In the genomic region with DNA sequence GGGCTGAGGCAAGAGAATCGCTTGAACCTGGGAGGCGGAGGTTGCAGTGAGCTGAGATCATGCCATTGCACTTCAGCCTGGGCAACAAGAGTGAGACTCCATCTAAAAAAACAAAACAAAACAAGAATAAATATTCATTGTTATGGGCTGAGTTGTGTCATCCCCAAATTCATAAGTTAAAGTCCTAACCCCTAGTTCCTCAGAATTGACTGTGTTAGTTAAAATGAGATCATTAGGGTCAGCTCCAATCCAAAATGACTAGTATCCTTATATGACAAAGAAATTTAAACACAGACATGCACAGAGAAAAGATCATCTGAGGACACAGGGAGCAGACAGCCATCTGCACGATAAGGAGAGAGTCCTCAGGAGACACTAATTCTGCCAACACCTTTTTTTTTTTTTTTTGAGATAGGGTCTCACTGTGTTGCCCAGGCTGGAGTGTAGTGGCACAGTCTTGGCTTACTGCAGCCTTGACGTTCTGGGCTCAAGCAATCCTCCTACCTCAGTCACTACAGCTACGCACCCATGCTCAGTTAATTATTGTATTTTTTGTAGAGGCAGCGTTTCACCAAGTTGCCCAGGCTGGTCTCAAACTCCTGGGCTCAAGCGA, we compare ENCODE assay signal across 1 cellular context.
A peak's percentile ranks its signal among the peaks of the same experiment; 100 is the strongest.
TF ChIP-seq lines count a peak whose summit lies in the region.

No MANE protein-coding gene starts in this region.

TF ChIP-seq in HEK293, 187 proteins besides CTCF, POLR2A, EP300 and RAD21 (continued from another document):
- TF ChIP-seq, protein P1, sequence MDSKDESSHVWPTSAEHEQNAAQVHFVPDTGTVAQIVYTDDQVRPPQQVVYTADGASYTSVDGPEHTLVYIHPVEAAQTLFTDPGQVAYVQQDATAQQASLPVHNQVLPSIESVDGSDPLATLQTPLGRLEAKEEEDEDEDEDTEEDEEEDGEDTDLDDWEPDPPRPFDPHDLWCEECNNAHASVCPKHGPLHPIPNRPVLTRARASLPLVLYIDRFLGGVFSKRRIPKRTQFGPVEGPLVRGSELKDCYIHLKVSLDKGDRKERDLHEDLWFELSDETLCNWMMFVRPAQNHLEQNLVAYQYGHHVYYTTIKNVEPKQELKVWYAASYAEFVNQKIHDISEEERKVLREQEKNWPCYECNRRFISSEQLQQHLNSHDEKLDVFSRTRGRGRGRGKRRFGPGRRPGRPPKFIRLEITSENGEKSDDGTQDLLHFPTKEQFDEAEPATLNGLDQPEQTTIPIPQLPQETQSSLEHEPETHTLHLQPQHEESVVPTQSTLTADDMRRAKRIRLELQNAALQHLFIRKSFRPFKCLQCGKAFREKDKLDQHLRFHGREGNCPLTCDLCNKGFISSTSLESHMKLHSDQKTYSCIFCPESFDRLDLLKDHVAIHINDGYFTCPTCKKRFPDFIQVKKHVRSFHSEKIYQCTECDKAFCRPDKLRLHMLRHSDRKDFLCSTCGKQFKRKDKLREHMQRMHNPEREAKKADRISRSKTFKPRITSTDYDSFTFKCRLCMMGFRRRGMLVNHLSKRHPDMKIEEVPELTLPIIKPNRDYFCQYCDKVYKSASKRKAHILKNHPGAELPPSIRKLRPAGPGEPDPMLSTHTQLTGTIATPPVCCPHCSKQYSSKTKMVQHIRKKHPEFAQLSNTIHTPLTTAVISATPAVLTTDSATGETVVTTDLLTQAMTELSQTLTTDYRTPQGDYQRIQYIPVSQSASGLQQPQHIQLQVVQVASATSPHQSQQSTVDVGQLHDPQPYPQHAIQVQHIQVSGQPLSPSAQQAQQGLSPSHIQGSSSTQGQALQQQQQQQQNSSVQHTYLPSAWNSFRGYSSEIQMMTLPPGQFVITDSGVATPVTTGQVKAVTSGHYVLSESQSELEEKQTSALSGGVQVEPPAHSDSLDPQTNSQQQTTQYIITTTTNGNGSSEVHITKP (tag by site-specific recombination; IDR thresholded peaks at IDR 0.05) = 0 out of 2 replicates have a peak, but pooled peaks have one; percentile 14
- no peak for TF ChIP-seq YY2 (tag by site-specific recombination; IDR thresholded peaks at IDR 0.05)
- no peak for TF ChIP-seq GLI4 (tag by site-specific recombination; IDR thresholded peaks at IDR 0.05)
- no peak for TF ChIP-seq ZNF280C (tag by site-specific recombination; IDR thresholded peaks at IDR 0.05)
